Comparison of ENCODE assay signal across 11 cellular contexts in genomic region chr16:25093208-25094061, GRCh38. TPM values are rescaled to one million over a fixed set of nuclear protein-coding genes. Genes with fewer than 3 reads are reported as not detected.
DNase-seq lines count a peak whose midpoint lies in the region; ATAC-seq and TF ChIP-seq lines count a peak whose summit lies in the region.
"Had no signal": no experiment of that assay in that cellular context is flagged by ENCODE, and none has a peak within 500 bp of the region (broad histone marks: within the 10 kb centered on the region; RNA-seq: fewer than 3 reads in every experiment).

No MANE protein-coding gene starts in this region.

- ATAC-seq in GM18498 (IDR thresholded peaks at IDR 0.05; ENCODE audit: unreplicated experiment) (peak; percentile 64), GM21528 (IDR thresholded peaks at IDR 0.05; ENCODE audit: low FRiP score, unreplicated experiment) (peak; percentile 60), GM23338 (no peak)
- ATAC-seq in effector memory CD8-positive, alpha-beta T cell (replicated peaks): no peak
- ATAC-seq: body of pancreas had no signal

- TF ChIP-seq CTCF in MM.1S (IDR thresholded peaks at IDR 0.05; ENCODE audit: low read length) (no peak), GM10266 (IDR thresholded peaks at IDR 0.05; ENCODE audit: control insufficient read depth, insufficient read depth, low read depth, missing control alignments) (no peak), GM23338 (conservative IDR thresholded peaks at IDR 0.05; ENCODE audit: low read depth in 2 of 2) (no peak)

- H3K4me1 Mint-ChIP-seq in effector memory CD8-positive, alpha-beta T cell (ENCODE audit: low read depth in 2 of 2): peaks cover 3 to 11% of the 10 kb centered on the region in 2 donors
- no peaks in the 10 kb centered on the region for H3K4me1 Mint-ChIP-seq in GM23338

- DNase-seq in MM.1S: peak; percentile 23
- DNase-seq in effector memory CD8-positive, alpha-beta T cell: no peak
- DNase-seq in GM10266 (ENCODE audit: extremely low spot score): no peak
- DNase-seq in GM23338 (ENCODE audit: low spot score): no peak
- no peak for DNase-seq in HK-2 (ENCODE audit: unreplicated experiment)
- DNase-seq in iPS-NIHi7 (ENCODE audit: extremely low spot score): no peak
- DNase-seq: body of pancreas had no signal

- H3F3A ChIP-seq in MM.1S (ENCODE audit: insufficient read depth, low read length): peaks cover 12% of the 10 kb centered on the region
- no peaks in the 10 kb centered on the region for H3F3A ChIP-seq in GM23338 (replicated peaks; ENCODE audit: low read depth)

- H3K27me3 ChIP-seq in MM.1S (replicated peaks; ENCODE audit: insufficient read depth, low read length): no peaks in the 10 kb centered on the region
- H3K27me3 ChIP-seq in GM23338 (ENCODE audit: insufficient read depth): no peaks in the 10 kb centered on the region
- H3K27me3 ChIP-seq: body of pancreas had no signal

- H3K9ac ChIP-seq in MM.1S (ENCODE audit: low read length): no peak overlapping the region

- H3K4me3 ChIP-seq in MM.1S (ENCODE audit: low read length) (peak overlapping the region; percentile 37), GM23338 (no peak overlapping the region)
- H3K4me3 ChIP-seq: body of pancreas, prostate gland, SK-N-MC had no signal

- H4K20me1 ChIP-seq in MM.1S (ENCODE audit: insufficient read depth, low read length) (no peaks in the 10 kb centered on the region), GM23338 (replicated peaks; ENCODE audit: insufficient read depth) (no peaks in the 10 kb centered on the region)

- H2AFZ ChIP-seq in MM.1S (ENCODE audit: low read length) (peak overlapping the region; percentile 68), GM23338 (no peak overlapping the region)

- no peaks in the 10 kb centered on the region for H3K36me3 ChIP-seq in MM.1S (replicated peaks; ENCODE audit: insufficient read depth, low read length)
- no peaks in the 10 kb centered on the region for H3K36me3 ChIP-seq in GM23338 (ENCODE audit: insufficient read depth)
- H3K36me3 ChIP-seq: prostate gland had no signal

- peak overlapping the region; percentile 2 to 71 for H3K27ac Mint-ChIP-seq in effector memory CD8-positive, alpha-beta T cell
- H3K27ac Mint-ChIP-seq in GM23338: no peak overlapping the region

- no peaks in the 10 kb centered on the region for H3K9me3 Mint-ChIP-seq in effector memory CD8-positive, alpha-beta T cell
- H3K9me3 Mint-ChIP-seq in GM23338: no peaks in the 10 kb centered on the region

- H3K4me2 ChIP-seq in MM.1S (ENCODE audit: low read depth, low read length) (peak overlapping the region; percentile 81), GM23338 (no peak overlapping the region)

- H3K4me3 Mint-ChIP-seq in effector memory CD8-positive, alpha-beta T cell: peak overlapping the region in 1 of 2 donors; percentile 9
- H3K4me3 Mint-ChIP-seq in GM23338: no peak overlapping the region

- H3K27me3 Mint-ChIP-seq in effector memory CD8-positive, alpha-beta T cell: no peaks in the 10 kb centered on the region
- no peaks in the 10 kb centered on the region for H3K27me3 Mint-ChIP-seq in GM23338 (ENCODE audit: insufficient read depth, low read depth, poor library complexity)

- no peaks in the 10 kb centered on the region for H3K36me3 Mint-ChIP-seq in effector memory CD8-positive, alpha-beta T cell (ENCODE audit: insufficient read depth)
- H3K36me3 Mint-ChIP-seq in GM23338 (ENCODE audit: low read depth): no peaks in the 10 kb centered on the region; the same call in 2 of the 3 replicates

- H3K79me2 ChIP-seq in MM.1S (ENCODE audit: low read length) (no peaks in the 10 kb centered on the region), GM23338 (replicated peaks; ENCODE audit: insufficient read depth) (no peaks in the 10 kb centered on the region)

- peaks cover 16% of the 10 kb centered on the region for H3K4me1 ChIP-seq in MM.1S (ENCODE audit: low read length)
- no peaks in the 10 kb centered on the region for H3K4me1 ChIP-seq in GM23338 (ENCODE audit: insufficient read depth)
- H3K4me1 ChIP-seq: body of pancreas, prostate gland had no signal

- H3K9me3 ChIP-seq in MM.1S (replicated peaks; ENCODE audit: insufficient read depth, low read length): no peaks in the 10 kb centered on the region
- H3K9me3 ChIP-seq: body of pancreas, prostate gland had no signal

- H3K9me2 ChIP-seq in MM.1S (replicated peaks; ENCODE audit: insufficient read depth, low read length): no peaks in the 10 kb centered on the region
- no peaks in the 10 kb centered on the region for H3K9me2 ChIP-seq in GM23338 (ENCODE audit: insufficient read depth)

- H3K27ac ChIP-seq in MM.1S (ENCODE audit: low read length) (peak overlapping the region; percentile 44; the same call in 1 of the 2 replicates), GM23338 (ENCODE audit: low read depth) (no peak overlapping the region)
- H3K27ac ChIP-seq: body of pancreas, prostate gland, SK-N-MC had no signal

TF ChIP-seq in GM23338, 12 proteins besides CTCF, POLR2A, EP300 and RAD21 (continues in another document):
- TF ChIP-seq NANOG (IDR thresholded peaks at IDR 0.05; ENCODE audit: borderline replicate concordance): no peak
- no peak for TF ChIP-seq EZH2phosphoT487 (IDR thresholded peaks at IDR 0.05; ENCODE audit: unreplicated experiment)
- no peak for TF ChIP-seq ETS1 (IDR thresholded peaks at IDR 0.05)
- no peak for TF ChIP-seq REST (IDR thresholded peaks at IDR 0.05; ENCODE audit: unreplicated experiment)
- no peak for TF ChIP-seq ZNF114 (CRISPR knock-in tag; IDR thresholded peaks at IDR 0.05)

RNA-seq across cellular contexts. Expression of gene LCMT1, which starts 18.1 kb away (rescaled TPM):
- 43.2 and 56.2 TPM in 2 replicates for total RNA-seq in GM23338 (2014; rRNA removed; shearing (Covaris generic))
- 79.7 and 84.6 TPM in 2 replicates for polyA plus RNA-seq in GM23338 (2016; fragmentation: Nextera tagmentation; extraction: Ambion mirVana)

Comparison
In these comparisons a context has a peak if more than half of its experiments do, and no peak if none do; other contexts are left out.
1. ATAC-seq: peak in GM18498 (single experiment) and GM21528 (single experiment); none in effector memory CD8-positive, alpha-beta T cell (single experiment) and GM23338 (single experiment).